9 cellular contexts compared by ENCODE assay signal in genomic region chr2:16487686-16488085, GRCh38.
A peak's percentile ranks its signal among the peaks of the same experiment; 100 is the strongest.
DNase-seq lines count a peak whose midpoint lies in the region; ATAC-seq, FAIRE-seq and TF ChIP-seq lines count a peak whose summit lies in the region.
"Had no signal": no experiment of that assay in that cellular context is flagged by ENCODE, and none has a peak within 500 bp of the region (broad histone marks: within the 10 kb centered on the region; RNA-seq: fewer than 3 reads in every experiment).

No MANE protein-coding gene starts in this region.

- TF ChIP-seq CTCF in KMS-11 (conservative IDR thresholded peaks at IDR 0.05; ENCODE audit: low read depth, low read length) (peak; percentile 42; the same call in 1 of the 2 replicates), PC-9 (conservative IDR thresholded peaks at IDR 0.05) (peak; percentile 65), fibroblast of villous mesenchyme (IDR thresholded peaks at IDR 0.05; ENCODE audit: insufficient read depth, low read depth, low read length) (peak; percentile 32)

- no peaks in the 10 kb centered on the region for H3K36me3 ChIP-seq in KMS-11 (ENCODE audit: insufficient read depth)
- no peaks in the 10 kb centered on the region for H3K36me3 ChIP-seq in PC-9 (ENCODE audit: low read depth)
- H3K36me3 ChIP-seq in small intestine (ENCODE audit: control insufficient read depth in 2 of 2, insufficient read depth in 2 of 2, low read length in 2 of 2) = no peaks in the 10 kb centered on the region

- H3K4me2 ChIP-seq in KMS-11 (no peak overlapping the region), PC-9 (no peak overlapping the region)

- WGBS in small intestine, 3 donors = 31 to 42% (median 32%) methylated on average over 4 of the region's 4 CpGs

- no peaks in the 10 kb centered on the region for H3K9me3 ChIP-seq in PC-9 (ENCODE audit: insufficient read depth, low read depth)
- no peaks in the 10 kb centered on the region for H3K9me3 ChIP-seq in small intestine (ENCODE audit: control insufficient read depth, low read depth)

- H2AFZ ChIP-seq in KMS-11 (ENCODE audit: low read depth) (no peak overlapping the region), PC-9 (no peak overlapping the region)

- FAIRE-seq in small intestine (lab: Jason Lieb, UNC) = no peak

- H3K27me3 ChIP-seq in KMS-11 (ENCODE audit: insufficient read depth, low read depth) (no peaks in the 10 kb centered on the region), PC-9 (ENCODE audit: insufficient read depth, low read depth) (peaks cover 18% of the 10 kb centered on the region; the same call in 1 of the 2 replicates), small intestine (ENCODE audit: control insufficient read depth in 2 of 2, insufficient read depth in 2 of 2, low read length in 2 of 2) (no peaks in the 10 kb centered on the region)

- H3K9me2 ChIP-seq in PC-9 (ENCODE audit: insufficient read depth) = no peaks in the 10 kb centered on the region

- POLR2A ChIA-PET in PC-9 (lab: Charles Lee; ENCODE audit: unreplicated experiment) = no interaction called here

- no TSS peak for BruUV-seq in PC-9 (replicated peaks; lab: Mats Ljungman, UMichigan)

- no peaks in the 10 kb centered on the region for H3F3A ChIP-seq in PC-9 (ENCODE audit: insufficient read depth, low read depth)

- no peak overlapping the region for H3K4me3 ChIP-seq in KMS-11 (IDR thresholded peaks at IDR 0.05; ENCODE audit: insufficient read depth, low read depth, low read length)
- no peak overlapping the region for H3K4me3 ChIP-seq in PC-9
- no peak overlapping the region for H3K4me3 ChIP-seq in fibroblast of villous mesenchyme (ENCODE audit: low read depth, low read length)
- H3K4me3 ChIP-seq in small intestine (ENCODE audit: low read depth in 1 of 2, low read length in 2 of 2) = no peak overlapping the region

- H4K20me1 ChIP-seq in KMS-11 (ENCODE audit: insufficient read depth) (no peaks in the 10 kb centered on the region), PC-9 (ENCODE audit: insufficient read depth) (no peaks in the 10 kb centered on the region)

- DNase-seq in PC-9 = peak in 1 of 2 experiments; percentile 43
- peak; percentile 30 for DNase-seq in fibroblast of villous mesenchyme (ENCODE audit: low read depth)
- DNase-seq in small intestine = peak; percentile 48
- DNase-seq in activated gamma-delta T cell (lab: John Stamatoyannopoulos, UW) = no peak
- no peak for DNase-seq in ureter (ENCODE audit: low spot score)
- DNase-seq in stimulated activated CD8-positive, alpha-beta memory T cell treated with anti-CD3 and anti-CD28 coated beads, Interleukin-4, amount 100 ng/mL, for 48 hours = no peak
- DNase-seq: activated B cell treated with CpG ODN at 0.5 μM for 24 hours had no signal

- H3K27ac ChIP-seq in KMS-11 (no peak overlapping the region), PC-9 (no peak overlapping the region), small intestine (ENCODE audit: low read depth in 1 of 2, low read length in 1 of 2) (no peak overlapping the region)

- CTCF ChIA-PET in PC-9 (lab: Charles Lee) = no interaction called here

- H3K79me2 ChIP-seq in KMS-11 (ENCODE audit: insufficient read depth, low read depth) (no peaks in the 10 kb centered on the region), PC-9 (ENCODE audit: low read depth) (no peaks in the 10 kb centered on the region)

- intact Hi-C loops in PC-9 (cut with micrococcal nuclease; ENCODE audit: unreplicated experiment) = loop anchor here (1.0 to 10.0 kb wide), 2 partner anchors 553 to 850 kb away; no protein-coding TSS in a partner anchor

- no peak for ATAC-seq in HG03521 (IDR thresholded peaks at IDR 0.05; ENCODE audit: unreplicated experiment)

- H3K4me1 ChIP-seq in KMS-11 (ENCODE audit: low read depth, poor library complexity, severe bottlenecking) (no peaks in the 10 kb centered on the region), PC-9 (replicated peaks; ENCODE audit: insufficient read depth) (no peaks in the 10 kb centered on the region), small intestine (ENCODE audit: control insufficient read depth in 2 of 2, insufficient read depth in 1 of 2, low read depth in 1 of 2, low read length in 1 of 2) (no peaks in the 10 kb centered on the region)

- no peak overlapping the region for H3K9ac ChIP-seq in KMS-11

Comparison
In these comparisons a context has a peak if more than half of its experiments do, and no peak if none do; other contexts are left out.
1. DNase-seq: peak in fibroblast of villous mesenchyme (single experiment) and small intestine (single experiment); none in activated gamma-delta T cell (single experiment), ureter (single experiment) and stimulated activated CD8-positive, alpha-beta memory T cell treated with anti-CD3 and anti-CD28 coated beads, Interleukin-4, amount 100 ng/mL, for 48 hours (single experiment).
2. Peak in every context shown above with its lines, with median percentiles within 50 percentile points of each other: CTCF ChIP-seq.